In the genomic region with DNA sequence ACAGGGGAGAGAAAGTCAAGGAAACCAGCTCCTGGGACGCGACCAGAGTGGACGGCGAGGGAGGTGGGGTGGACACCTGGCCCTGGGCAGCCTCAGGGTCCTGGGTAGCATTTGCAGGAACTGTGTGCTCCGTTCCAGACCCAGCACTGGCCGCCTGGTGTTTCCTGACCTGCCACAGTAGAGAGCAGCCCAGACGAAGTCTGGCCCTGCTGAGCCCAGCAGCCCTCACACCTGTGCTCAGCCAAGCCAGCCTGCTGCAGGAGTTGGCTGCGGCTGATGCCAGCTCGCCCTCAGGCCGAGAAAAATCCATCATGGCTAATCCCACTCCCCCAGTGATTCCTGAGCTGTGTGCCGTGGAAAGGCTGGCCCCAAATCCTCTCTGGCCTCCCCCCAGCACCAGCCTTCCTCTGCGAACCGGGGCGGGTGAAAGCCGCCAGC, we compare ENCODE assay signal across 12 cellular contexts.
"Had no signal": no experiment of that assay in that cellular context is flagged by ENCODE, and none has a peak within 500 bp of the region (broad histone marks: within the 10 kb centered on the region; RNA-seq: fewer than 3 reads in every experiment).

No MANE protein-coding gene starts in this region.

- H3K4me1 Mint-ChIP-seq: activated CD4-positive, alpha-beta memory T cell treated with anti-CD3 and anti-CD28 coated beads, Interleukin-2, amount 10 ng/mL, durations not matched to agents 7 days and 5 days; activated naive CD4-positive, alpha-beta T cell treated with anti-CD3 and anti-CD28 coated beads, Interleukin-2, amount 10 ng/mL, durations not matched to agents 7 days and 5 days had no signal

- H3K27me3 ChIP-seq: uterus had no signal

- H3K4me3 Mint-ChIP-seq: activated CD4-positive, alpha-beta memory T cell treated with anti-CD3 and anti-CD28 coated beads, Interleukin-2, amount 10 ng/mL, durations not matched to agents 7 days and 5 days; activated naive CD4-positive, alpha-beta T cell treated with anti-CD3 and anti-CD28 coated beads, Interleukin-2, amount 10 ng/mL, durations not matched to agents 7 days and 5 days had no signal

- H3K27ac ChIP-seq: epithelial cell of prostate, gastroesophageal sphincter, parathyroid adenoma, uterus had no signal

- H3K27me3 Mint-ChIP-seq: activated CD4-positive, alpha-beta memory T cell treated with anti-CD3 and anti-CD28 coated beads, Interleukin-2, amount 10 ng/mL, durations not matched to agents 7 days and 5 days; activated naive CD4-positive, alpha-beta T cell treated with anti-CD3 and anti-CD28 coated beads, Interleukin-2, amount 10 ng/mL, durations not matched to agents 7 days and 5 days had no signal

- DNase-seq: activated CD4-positive, alpha-beta memory T cell treated with anti-CD3 and anti-CD28 coated beads, Interleukin-2, amount 10 ng/mL, durations not matched to agents 7 days and 5 days; activated CD8-positive, alpha-beta memory T cell treated with anti-CD3 and anti-CD28 coated beads, Interleukin-2, amount 50 U/mL, for 48 hours; activated naive CD4-positive, alpha-beta T cell treated with anti-CD3 and anti-CD28 coated beads, Interleukin-2, amount 10 ng/mL, durations not matched to agents 7 days and 5 days; effector memory CD4-positive, alpha-beta T cell; kidney glomerular epithelial cell; mammary epithelial cell; retina; T-helper 9 cell; uterus had no signal

- H3K9me3 ChIP-seq: gastroesophageal sphincter, uterus had no signal

- H3K9me3 Mint-ChIP-seq: activated CD4-positive, alpha-beta memory T cell treated with anti-CD3 and anti-CD28 coated beads, Interleukin-2, amount 10 ng/mL, durations not matched to agents 7 days and 5 days; activated naive CD4-positive, alpha-beta T cell treated with anti-CD3 and anti-CD28 coated beads, Interleukin-2, amount 10 ng/mL, durations not matched to agents 7 days and 5 days had no signal

- H3K27ac Mint-ChIP-seq: activated CD4-positive, alpha-beta memory T cell treated with anti-CD3 and anti-CD28 coated beads, Interleukin-2, amount 10 ng/mL, durations not matched to agents 7 days and 5 days; activated naive CD4-positive, alpha-beta T cell treated with anti-CD3 and anti-CD28 coated beads, Interleukin-2, amount 10 ng/mL, durations not matched to agents 7 days and 5 days had no signal

- H3K4me3 ChIP-seq: gastroesophageal sphincter, uterus had no signal

- ATAC-seq: gastroesophageal sphincter had no signal

- H3K36me3 ChIP-seq: gastroesophageal sphincter, uterus had no signal

- H3K4me1 ChIP-seq: parathyroid adenoma, uterus had no signal

- H3K36me3 Mint-ChIP-seq: activated naive CD4-positive, alpha-beta T cell treated with anti-CD3 and anti-CD28 coated beads, Interleukin-2, amount 10 ng/mL, durations not matched to agents 7 days and 5 days had no signal
